In the genomic region with DNA sequence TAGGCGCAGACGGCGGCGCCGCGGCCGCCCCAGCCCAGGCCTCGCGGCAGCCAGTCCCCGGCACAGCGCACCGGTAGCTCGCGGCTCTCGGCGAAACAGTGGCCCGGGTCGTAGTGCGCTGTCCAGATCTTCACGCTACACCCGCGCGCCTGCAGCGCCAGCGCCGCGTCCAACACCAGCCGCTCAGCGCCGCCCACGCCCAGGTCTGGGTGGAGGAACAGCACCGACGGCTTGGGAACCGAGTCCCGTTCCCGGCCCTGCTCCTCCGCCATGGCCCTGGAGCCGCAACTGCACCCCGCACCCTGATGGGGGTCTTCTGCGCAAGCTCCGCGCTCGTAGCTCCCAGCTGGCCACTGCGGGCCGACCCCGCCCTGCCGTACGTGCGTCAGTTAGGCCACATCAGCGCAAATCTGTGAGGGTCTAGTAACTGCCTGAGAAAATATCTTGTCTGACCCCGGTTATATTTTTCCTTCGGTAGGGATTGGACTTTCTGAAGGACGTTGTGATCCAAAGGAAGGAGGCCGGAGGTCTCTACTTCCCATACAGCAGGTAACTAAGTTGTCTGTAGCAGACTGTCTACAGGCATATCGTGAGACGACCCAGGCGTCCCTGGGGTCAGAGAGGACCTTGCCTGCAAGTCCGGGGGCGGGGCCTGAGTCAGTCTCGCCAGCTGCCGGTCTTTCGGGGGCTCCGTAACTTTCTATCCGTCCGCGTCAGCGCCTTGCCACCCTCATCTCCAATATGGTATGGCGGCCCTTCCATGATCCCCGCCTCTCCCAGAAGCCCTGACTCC, we compare ENCODE assay signal across 8 cellular contexts. TPM values are rescaled to one million over a fixed set of nuclear protein-coding genes. Genes with fewer than 3 reads are reported as not detected.
DNase-seq lines count a peak whose midpoint lies in the region; ATAC-seq and TF ChIP-seq lines count a peak whose summit lies in the region.

TSS of gene ALG2 (minus strand) at position 320 of the 793 bp plus-strand sequence. CDS start at position 272, 48 bp downstream.
TSS of gene SEC61B (plus strand) at position 660 of the 793 bp plus-strand sequence. CDS start at position 742, 82 bp downstream.

- H3K27ac ChIP-seq in upper lobe of right lung: peak within 1 kb of the TSS; percentile 97

- DNase-seq in GM13976 (ENCODE audit: low spot score) (peak; percentile 97), NCI-H146 treated with DMSO at 0.1 percent for 48 hours (lab: John Stamatoyannopoulos, UW; ENCODE audit: unreplicated experiment) (peak; percentile 76), amniotic stem cell (lab: John Stamatoyannopoulos, UW) (peak; percentile 94), left cardiac atrium (peak; percentile 97), posterior vena cava (ENCODE audit: low spot score) (peak; percentile 98), upper lobe of right lung (peak; percentile 96)

- intact Hi-C loops in T-helper 1 cell treated with Interleukin-12 subunit alpha and Interleukin-12 subunit beta and Interleukin-4 antibody, amounts not matched to agents 30 ng/mL and 1 ng/mL, for 36 hours (cut with micrococcal nuclease): loop anchor here (1.0 to 10.0 kb wide), 20 partner anchors 14 to 1590 kb away; partner anchors contain the start of genes ANKS6, ANP32B, INVS and MSANTD3
- intact Hi-C loops in left cardiac atrium (cut with DNase I): no loop called here
- intact Hi-C loops in posterior vena cava (cut with DNase I): loop anchor here in 1 of 2 donors (5.0 kb wide), 1 partner anchor 600 kb away; the partner anchor contains the start of gene NR4A3
- intact Hi-C loops in upper lobe of right lung (cut with DNase I): no loop called here

- peaks cover 64% of the 10 kb centered on the region for H3K4me1 ChIP-seq in upper lobe of right lung

- ATAC-seq in HG02870 (IDR thresholded peaks at IDR 0.05; ENCODE audit: unreplicated experiment) (peak; percentile 88), left cardiac atrium (peak; percentile 99), upper lobe of right lung (peak; percentile 98)

- no peaks in the 10 kb centered on the region for H3K9me3 ChIP-seq in upper lobe of right lung

- no peak for TF ChIP-seq CTCF in GM13976 (IDR thresholded peaks at IDR 0.05; ENCODE audit: borderline replicate concordance, control extremely low read depth, extremely low read depth, insufficient read depth, missing control alignments)
- TF ChIP-seq CTCF in upper lobe of right lung (IDR thresholded peaks at IDR 0.05): no peak

- in situ Hi-C loops in GM13976 (cut with MboI; ENCODE audit: low sequenced_read_pairs, unreplicated experiment): no loop called here

- H3K36me3 ChIP-seq in upper lobe of right lung: peaks cover 36% of the 10 kb centered on the region

- H3K27me3 ChIP-seq in upper lobe of right lung: no peaks in the 10 kb centered on the region

- H3K4me3 ChIP-seq in upper lobe of right lung: peak within 1 kb of the TSS; percentile 89

RNA-seq across cellular contexts. Expression of gene ALG2, which starts in this region (rescaled TPM):
- 37.4 and 42.1 TPM in 2 replicates for total RNA-seq in T-helper 1 cell treated with Interleukin-12 subunit alpha and Interleukin-12 subunit beta and Interleukin-4 antibody, amounts not matched to agents 30 ng/mL and 1 ng/mL, for 36 hours
- total RNA-seq in left cardiac atrium: 10 to 100 TPM; 15.1 to 29.3 TPM
- total RNA-seq in posterior vena cava: 10 to 100 TPM; 22.5 to 25.4 TPM
- total RNA-seq in upper lobe of right lung: 39.2 TPM

RNA-seq across cellular contexts. Expression of gene SEC61B, which starts in this region (rescaled TPM):
- 182 and 189 TPM in 2 replicates for total RNA-seq in T-helper 1 cell treated with Interleukin-12 subunit alpha and Interleukin-12 subunit beta and Interleukin-4 antibody, amounts not matched to agents 30 ng/mL and 1 ng/mL, for 36 hours
- total RNA-seq in left cardiac atrium (10 to 100 TPM; 60.4 to 77.8 TPM), posterior vena cava (100 to 1,000 TPM; 108 to 117 TPM), upper lobe of right lung (116 TPM)

Comparison
In these comparisons a context has a peak if more than half of its experiments do, and no peak if none do; other contexts are left out.
1. Peak in every context shown above with its lines: DNase-seq, ATAC-seq, H3K4me3 ChIP-seq and H3K27ac ChIP-seq.